ENCODE assay signal across 1 cellular context in genomic region chr9:99172129-99173091, GRCh38.
A peak's percentile ranks its signal among the peaks of the same experiment; 100 is the strongest.
TF ChIP-seq lines count a peak whose summit lies in the region.

No MANE protein-coding gene starts in this region.

TF ChIP-seq in HepG2, 621 proteins besides CTCF, POLR2A, EP300 and RAD21 (continued from another document and continues in another):
- peak; percentile 87 for TF ChIP-seq TFAP4 (IDR thresholded peaks at IDR 0.05; ENCODE audit: borderline replicate concordance, low read depth)
- TF ChIP-seq ZNF513 (CRISPR knock-in tag; conservative IDR thresholded peaks at IDR 0.05): no peak
- no peak for TF ChIP-seq ZNF329 (CRISPR knock-in tag; IDR thresholded peaks at IDR 0.05; ENCODE audit: low read depth)
- TF ChIP-seq ZNF18 (CRISPR knock-in tag; IDR thresholded peaks at IDR 0.05; ENCODE audit: insufficient replicate concordance): no peak
- no peak for TF ChIP-seq ZNF784 (CRISPR knock-in tag; IDR thresholded peaks at IDR 0.05; ENCODE audit: borderline replicate concordance)
- no peak for TF ChIP-seq ZNF143 (CRISPR knock-in tag; IDR thresholded peaks at IDR 0.05)
- no peak for TF ChIP-seq ZNF251 (CRISPR knock-in tag; IDR thresholded peaks at IDR 0.05)
- TF ChIP-seq ADNP (CRISPR knock-in tag; IDR thresholded peaks at IDR 0.05): no peak
- TF ChIP-seq ZNF33B (CRISPR knock-in tag; IDR thresholded peaks at IDR 0.05): no peak
- TF ChIP-seq TAF15 (IDR thresholded peaks at IDR 0.05; ENCODE audit: low read depth, low read length, poor library complexity, severe bottlenecking): no peak
- no peak for TF ChIP-seq ZNF605 (CRISPR knock-in tag; IDR thresholded peaks at IDR 0.05)
- TF ChIP-seq HOMEZ (CRISPR knock-in tag; IDR thresholded peaks at IDR 0.05; ENCODE audit: low read depth): no peak
- peak; percentile 46; the same call in 1 of the 2 replicates for TF ChIP-seq ZNF574 (CRISPR knock-in tag; IDR thresholded peaks at IDR 0.05)
- TF ChIP-seq MZF1 (CRISPR knock-in tag; IDR thresholded peaks at IDR 0.05; ENCODE audit: borderline replicate concordance): no peak
- TF ChIP-seq CCDC6 (CRISPR knock-in tag; IDR thresholded peaks at IDR 0.05): no peak
- TF ChIP-seq MLLT10 (CRISPR knock-in tag; IDR thresholded peaks at IDR 0.05): no peak
- no peak for TF ChIP-seq STAT5B (CRISPR knock-in tag; IDR thresholded peaks at IDR 0.05)
- no peak for TF ChIP-seq FIP1L1 (IDR thresholded peaks at IDR 0.05; ENCODE audit: borderline replicate concordance, insufficient read depth, low read depth, low read length)
- TF ChIP-seq ZFP37 (CRISPR knock-in tag; IDR thresholded peaks at IDR 0.05; ENCODE audit: borderline replicate concordance): no peak
- TF ChIP-seq PCBP1 (IDR thresholded peaks at IDR 0.05; ENCODE audit: borderline replicate concordance, low read depth, low read length): no peak
- peak; percentile 70; the same call in 1 of the 2 replicates for TF ChIP-seq ZNF503 (CRISPR knock-in tag; IDR thresholded peaks at IDR 0.05)
- no peak for TF ChIP-seq ZFP90 (CRISPR knock-in tag; IDR thresholded peaks at IDR 0.05; ENCODE audit: borderline replicate concordance)
- no peak for TF ChIP-seq PRDM4 (CRISPR knock-in tag; IDR thresholded peaks at IDR 0.05; ENCODE audit: borderline replicate concordance)
- no peak for TF ChIP-seq HOXA7 (CRISPR knock-in tag; IDR thresholded peaks at IDR 0.05)
- no peak for TF ChIP-seq TIGD3 (CRISPR knock-in tag; IDR thresholded peaks at IDR 0.05; ENCODE audit: borderline replicate concordance)
- TF ChIP-seq CBFB (CRISPR knock-in tag; IDR thresholded peaks at IDR 0.05): peak; percentile 24; the same call in 1 of the 2 replicates
- peak; percentile 93 for TF ChIP-seq TBX2 (CRISPR knock-in tag; IDR thresholded peaks at IDR 0.05; ENCODE audit: borderline replicate concordance)
- TF ChIP-seq KAT7 (CRISPR knock-in tag; IDR thresholded peaks at IDR 0.05; ENCODE audit: borderline replicate concordance): no peak
- TF ChIP-seq PRDM15 (CRISPR knock-in tag; IDR thresholded peaks at IDR 0.05): no peak
- peak; percentile 86 for TF ChIP-seq FOXO1 (CRISPR knock-in tag; IDR thresholded peaks at IDR 0.05)
- TF ChIP-seq ELF1 (CRISPR knock-in tag; IDR thresholded peaks at IDR 0.05): no peak
- TF ChIP-seq SKI (IDR thresholded peaks at IDR 0.05; ENCODE audit: partially characterized antibody): peak; percentile 42
- peak; percentile 77; the same call in 1 of the 2 replicates for TF ChIP-seq CHD4 (IDR thresholded peaks at IDR 0.05; ENCODE audit: borderline replicate concordance, low read length)
- no peak for TF ChIP-seq ETV6 (CRISPR knock-in tag; conservative IDR thresholded peaks at IDR 0.05)
- TF ChIP-seq FOXA3 (CRISPR knock-in tag; IDR thresholded peaks at IDR 0.05): peak; percentile 89
- TF ChIP-seq SRSF1 (optimal IDR thresholded peaks at IDR 0.05; ENCODE audit: low read depth, low read length): no peak
- no peak for TF ChIP-seq BCL3 (CRISPR knock-in tag; IDR thresholded peaks at IDR 0.05)
- no peak for TF ChIP-seq ZNF569 (CRISPR knock-in tag; IDR thresholded peaks at IDR 0.05; ENCODE audit: borderline replicate concordance)
- no peak for TF ChIP-seq MXD3 (CRISPR knock-in tag; IDR thresholded peaks at IDR 0.05)
